24 cellular contexts compared by ENCODE assay signal in the genomic region with DNA sequence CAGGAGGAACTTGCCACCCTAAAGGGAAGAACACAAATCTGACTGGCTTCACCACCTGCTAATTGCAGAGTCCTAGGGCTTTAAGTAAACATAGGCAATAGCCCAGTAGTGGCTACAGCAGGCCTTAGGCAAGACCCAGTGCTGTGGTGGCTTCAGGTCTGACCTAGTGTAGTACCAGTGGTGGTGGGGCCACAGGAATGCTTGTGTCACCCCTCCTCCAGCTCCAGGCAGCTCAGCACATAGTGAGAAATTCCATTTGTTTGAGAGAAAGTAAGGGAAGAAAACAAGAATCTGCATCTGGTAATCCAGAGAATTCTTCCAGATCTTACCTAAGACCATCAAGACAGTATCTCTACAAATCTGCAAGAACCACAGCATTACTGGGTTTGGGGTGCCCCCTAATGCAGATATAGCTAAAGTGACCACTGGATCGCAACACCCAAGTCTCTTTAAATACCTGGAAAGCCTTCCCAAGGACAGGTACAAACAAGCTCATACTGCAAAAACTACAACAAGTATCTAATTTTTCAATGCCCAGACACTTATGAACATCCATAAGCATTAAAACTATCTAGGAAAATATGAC.
DNase-seq lines count a peak whose midpoint lies in the region; ATAC-seq and TF ChIP-seq lines count a peak whose summit lies in the region.
"Had no signal": no experiment of that assay in that cellular context is flagged by ENCODE, and none has a peak within 500 bp of the region (broad histone marks: within the 10 kb centered on the region; RNA-seq: fewer than 3 reads in every experiment).

No MANE protein-coding gene starts in this region.

- no peaks in the 10 kb centered on the region for H3K36me3 Mint-ChIP-seq in nephron (ENCODE audit: low read depth)
- H3K36me3 Mint-ChIP-seq: activated naive CD8-positive, alpha-beta T cell treated with anti-CD3 and anti-CD28 coated beads for 36 hours; naive thymus-derived CD8-positive, alpha-beta T cell had no signal

- H3K27me3 ChIP-seq in ovary: no peaks in the 10 kb centered on the region
- H3K27me3 ChIP-seq: brain microvascular endothelial cell, colonic mucosa, SJCRH30, thyroid gland had no signal

- H3K27me3 Mint-ChIP-seq in nephron (ENCODE audit: low read depth): no peaks in the 10 kb centered on the region
- H3K27me3 Mint-ChIP-seq: activated CD4-positive, alpha-beta T cell treated with anti-CD3 and anti-CD28 coated beads, Interleukin-2, amount 10 ng/mL, durations not matched to agents 24 days and 14 days; activated naive CD8-positive, alpha-beta T cell treated with anti-CD3 and anti-CD28 coated beads for 36 hours had no signal

- H3K4me1 Mint-ChIP-seq in nephron: no peaks in the 10 kb centered on the region
- H3K4me1 Mint-ChIP-seq: activated CD4-positive, alpha-beta T cell treated with anti-CD3 and anti-CD28 coated beads, Interleukin-2, amount 10 ng/mL, durations not matched to agents 24 days and 14 days; activated naive CD8-positive, alpha-beta T cell treated with anti-CD3 and anti-CD28 coated beads for 36 hours; activated T-helper 17 cell treated with anti-CD3 and anti-CD28 coated beads, Interleukin-2, amount 50 U/mL, for 72 hours; naive thymus-derived CD8-positive, alpha-beta T cell had no signal

- no peaks in the 10 kb centered on the region for H3K4me1 ChIP-seq in ovary (ENCODE audit: insufficient read depth)
- H3K4me1 ChIP-seq: Caco-2, colonic mucosa, SJCRH30, thyroid gland had no signal

- in situ Hi-C loops in SK-MEL-5 (cut with HindIII; ENCODE audit: low pct_unique_long_range_greater_than_20kb, low sequenced_read_pairs): no loop called here

- intact Hi-C loops in left colon (cut with DNase I, micrococcal nuclease) (no loop called here), ovary (cut with DNase I) (no loop called here)

- no peaks in the 10 kb centered on the region for H3K36me3 ChIP-seq in ovary
- H3K36me3 ChIP-seq: brain microvascular endothelial cell, colonic mucosa, SJCRH30, thyroid gland had no signal

- no peak for TF ChIP-seq POLR2A in ovary (IDR thresholded peaks at IDR 0.05)

- no peak for ATAC-seq in left colon
- ATAC-seq: activated T-helper 17 cell treated with anti-CD3 and anti-CD28 coated beads, Interleukin-2, amount 50 U/mL, for 72 hours; naive thymus-derived CD8-positive, alpha-beta T cell had no signal

- no peak overlapping the region for H3K4me3 Mint-ChIP-seq in nephron
- H3K4me3 Mint-ChIP-seq: activated CD4-positive, alpha-beta T cell treated with anti-CD3 and anti-CD28 coated beads, Interleukin-2, amount 10 ng/mL, durations not matched to agents 24 days and 14 days; activated naive CD8-positive, alpha-beta T cell treated with anti-CD3 and anti-CD28 coated beads for 36 hours; activated T-helper 17 cell treated with anti-CD3 and anti-CD28 coated beads, Interleukin-2, amount 50 U/mL, for 72 hours; naive thymus-derived CD8-positive, alpha-beta T cell; T-helper 1 cell treated with Interleukin-12 subunit alpha and Interleukin-12 subunit beta and Interleukin-4 antibody, amounts not matched to agents 30 μg/mL and 1 μg/mL, for 36 hours had no signal

- H3K27ac Mint-ChIP-seq in nephron: no peak overlapping the region
- H3K27ac Mint-ChIP-seq: activated CD4-positive, alpha-beta T cell treated with anti-CD3 and anti-CD28 coated beads, Interleukin-2, amount 10 ng/mL, durations not matched to agents 24 days and 14 days; activated naive CD8-positive, alpha-beta T cell treated with anti-CD3 and anti-CD28 coated beads for 36 hours; activated T-helper 17 cell treated with anti-CD3 and anti-CD28 coated beads, Interleukin-2, amount 50 U/mL, for 72 hours; naive thymus-derived CD8-positive, alpha-beta T cell; T-helper 1 cell treated with Interleukin-12 subunit alpha and Interleukin-12 subunit beta and Interleukin-4 antibody, amounts not matched to agents 30 μg/mL and 1 μg/mL, for 36 hours had no signal

- DNase-seq in EH (ENCODE audit: low read depth) (peak; percentile 27), SK-MEL-5 (ENCODE audit: low read depth, low spot score) (peak; percentile 31), fibroblast of peridontal ligament (ENCODE audit: extremely low read depth) (peak; percentile 2), NCI-H2107 (lab: John Stamatoyannopoulos, UW) (no peak), left colon (no peak), ovary (no peak)
- DNase-seq: activated CD4-positive, alpha-beta T cell treated with anti-CD3 and anti-CD28 coated beads, Interleukin-2, amount 10 ng/mL, durations not matched to agents 24 days and 14 days; activated naive CD8-positive, alpha-beta T cell treated with anti-CD3 and anti-CD28 coated beads for 36 hours; brain microvascular endothelial cell; colonic mucosa; hypothalamus; naive thymus-derived CD8-positive, alpha-beta T cell; NCI-H146; NCI-H69; posterior cingulate gyrus; SJCRH30; stimulated activated CD4-positive, alpha-beta T cell treated with anti-CD3 and anti-CD28 coated beads, Interleukin-2, amount 100 ng/mL, for 24 hours; stimulated activated naive CD4-positive, alpha-beta T cell; thyroid gland had no signal

- no peak for TF ChIP-seq EP300 in ovary (IDR thresholded peaks at IDR 0.05)

- H3K4me3 ChIP-seq in ovary: no peak overlapping the region
- H3K4me3 ChIP-seq: colonic mucosa, SJCRH30, thyroid gland had no signal

- TF ChIP-seq CTCF in nephron (IDR thresholded peaks at IDR 0.05; ENCODE audit: unreplicated experiment in 3 of 3) (peak in 2 of 3 experiments; percentile 10 to 14), ovary (IDR thresholded peaks at IDR 0.05) (no peak)

- WGBS in ovary, 3 donors: 83 to 96% (median 90%) methylated on average over 1 of the region's 1 CpG

- H3K9me3 ChIP-seq in ovary: no peaks in the 10 kb centered on the region
- H3K9me3 ChIP-seq: Caco-2, colonic mucosa, SJCRH30, thyroid gland had no signal

- peaks cover 8% of the 10 kb centered on the region for H3K9me3 Mint-ChIP-seq in nephron
- H3K9me3 Mint-ChIP-seq: activated CD4-positive, alpha-beta T cell treated with anti-CD3 and anti-CD28 coated beads, Interleukin-2, amount 10 ng/mL, durations not matched to agents 24 days and 14 days; activated naive CD8-positive, alpha-beta T cell treated with anti-CD3 and anti-CD28 coated beads for 36 hours; activated T-helper 17 cell treated with anti-CD3 and anti-CD28 coated beads, Interleukin-2, amount 50 U/mL, for 72 hours; T-helper 1 cell treated with Interleukin-12 subunit alpha and Interleukin-12 subunit beta and Interleukin-4 antibody, amounts not matched to agents 30 μg/mL and 1 μg/mL, for 36 hours had no signal

- H3K27ac ChIP-seq in ovary: no peak overlapping the region
- H3K27ac ChIP-seq: brain microvascular endothelial cell, colonic mucosa, HL-60, SJCRH30, thyroid gland had no signal

Comparison
In these comparisons a context has a peak if more than half of its experiments do, and no peak if none do; other contexts are left out.
1. DNase-seq: peak in EH (single experiment), SK-MEL-5 (single experiment) and fibroblast of peridontal ligament (single experiment); none in NCI-H2107 (single experiment), left colon (0 of 2) and ovary (0 of 5).
2. CTCF ChIP-seq: peak in nephron (2 of 3); none in ovary (0 of 3).